8 cellular contexts compared by ENCODE assay signal in the genomic region with DNA sequence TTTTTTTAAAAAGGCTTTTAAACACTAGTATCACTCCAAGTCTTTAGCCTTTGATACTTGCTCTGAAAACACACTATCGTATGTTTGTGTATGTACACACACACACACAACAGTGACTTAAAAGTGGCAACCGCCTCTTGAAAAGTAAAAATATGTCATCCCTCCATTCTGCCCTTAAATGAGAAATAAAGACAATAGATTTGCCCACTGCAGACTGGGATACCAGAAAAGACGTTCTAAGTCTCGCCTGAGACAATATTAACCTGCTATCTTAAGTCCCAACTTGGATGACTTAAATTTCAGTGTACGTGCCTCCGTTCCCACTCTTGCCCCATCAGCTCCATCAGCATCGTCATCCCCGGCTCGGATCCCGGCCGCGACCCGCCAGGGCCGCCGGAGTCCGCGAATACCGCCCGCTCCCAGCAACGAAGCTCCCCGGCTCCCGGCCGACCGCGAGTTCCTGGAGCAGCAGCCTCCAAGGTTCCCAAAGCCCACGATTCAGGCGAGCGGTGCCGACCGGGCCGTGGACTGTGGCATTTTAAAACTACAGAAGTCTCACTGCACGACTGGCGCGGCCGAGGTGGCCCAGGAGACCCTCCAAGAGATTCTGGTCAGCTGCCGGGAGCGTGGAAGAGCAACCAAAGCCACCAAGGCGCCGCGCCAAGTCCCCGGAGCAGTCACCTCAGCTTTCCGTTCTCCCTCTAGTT. TPM values are rescaled to one million over a fixed set of nuclear protein-coding genes. Genes with fewer than 3 reads are reported as not detected.
DNase-seq lines count a peak whose midpoint lies in the region; ATAC-seq, FAIRE-seq and TF ChIP-seq lines count a peak whose summit lies in the region.

No MANE protein-coding gene starts in this region.

- H3K36me3 ChIP-seq in HEK293 (ENCODE audit: control insufficient read depth in 2 of 2, insufficient read depth in 1 of 2, low read length in 2 of 2) (no peaks in the 10 kb centered on the region), bronchial epithelial cell (ENCODE audit: control insufficient read depth, insufficient read depth, low read length) (no peaks in the 10 kb centered on the region), kidney (ENCODE audit: control insufficient read depth in 1 of 2, insufficient read depth in 2 of 2, low read length in 2 of 2) (no peaks in the 10 kb centered on the region)

- H3K27me3 ChIP-seq in bronchial epithelial cell (ENCODE audit: control insufficient read depth, insufficient read depth, low read length): no peaks in the 10 kb centered on the region

- no peaks in the 10 kb centered on the region; the same call in 1 of the 2 replicates for H3K4me1 ChIP-seq in HEK293 (ENCODE audit: control insufficient read depth, insufficient read depth, low read length)
- H3K4me1 ChIP-seq in kidney (ENCODE audit: control insufficient read depth in 1 of 2, insufficient read depth in 1 of 2, low read depth in 1 of 2, low read length in 2 of 2): peaks cover 0 to 21% of the 10 kb centered on the region in 2 donors

- CTCF ChIA-PET in HEK293 (lab: Yijun Ruan, JAX): interaction anchor here (0.6 to 5.9 kb wide), 12 partner anchors 9 to 443 kb away, joined by 3 to 47 read pairs (median 3); no protein-coding TSS in a partner anchor

- POLR2A ChIA-PET in HEK293 (lab: Yijun Ruan, JAX): interaction anchor here (0.7 to 3.7 kb wide), 8 partner anchors 72 to 556 kb away, joined by 3 to 20 read pairs (median 3); partner anchors contain the start of gene SCAF11

- intact Hi-C loops in kidney (cut with DNase I): no loop called here

- H3K4me3 ChIP-seq in AG10803 (ENCODE audit: low read length) (peak overlapping the region; percentile 75), HEK293 (ENCODE audit: low read depth, low read length) (peak overlapping the region; percentile 82), bronchial epithelial cell (ENCODE audit: low read depth, low read length) (peak overlapping the region; percentile 92), kidney (ENCODE audit: low read length in 2 of 2) (peak overlapping the region; percentile 90 to 98)

- ATAC-seq in HG03045 (IDR thresholded peaks at IDR 0.05; ENCODE audit: unreplicated experiment): no peak

- TF ChIP-seq CTCF in AG10803 (conservative IDR thresholded peaks at IDR 0.05; ENCODE audit: low read length) (no peak), HEK293 (tag by site-specific recombination; IDR thresholded peaks at IDR 0.05) (no peak), bronchial epithelial cell (IDR thresholded peaks at IDR 0.05; ENCODE audit: insufficient read depth, low read length, severe bottlenecking) (no peak), kidney (IDR thresholded peaks at IDR 0.05; ENCODE audit: borderline replicate concordance, extremely low read depth, insufficient read depth) (no peak)

- DNase-seq in AG10803 (ENCODE audit: low read depth): peak; percentile 51
- DNase-seq in T follicular helper cell (ENCODE audit: low read depth): peak; percentile 10
- DNase-seq in bronchial epithelial cell (ENCODE audit: low read depth): peak; percentile 28
- peak; percentile 91 for DNase-seq in kidney
- peak in 2 of 3 donors; percentile 14 to 31 for DNase-seq in stimulated activated CD4-positive, alpha-beta T cell treated with anti-CD3 and anti-CD28 coated beads, Interleukin-12 subunit alpha, Interleukin-12 subunit beta, amount 100 ng/mL, for 48 hours (ENCODE audit: low read depth in 2 of 3, low spot score in 1 of 3)
- DNase-seq in cerebellar nuclear complex (lab: John Stamatoyannopoulos, UW): no peak

- peak overlapping the region; percentile 92 to 100 for H3K9ac ChIP-seq in kidney (ENCODE audit: low read length in 2 of 2)

- FAIRE-seq in bronchial epithelial cell (lab: Jason Lieb, UNC) (no peak), kidney (lab: Jason Lieb, UNC) (no peak)

- H3K27ac ChIP-seq in HEK293 (ENCODE audit: extremely low read depth, low read depth, low read length) (peak overlapping the region; percentile 98), kidney (ENCODE audit: low read depth in 2 of 2, low read length in 2 of 2) (peak overlapping the region; percentile 96 to 97)

- H3K9me3 ChIP-seq in HEK293 (ENCODE audit: control insufficient read depth, insufficient read depth, low read depth, low read length) (no peaks in the 10 kb centered on the region), kidney (ENCODE audit: control insufficient read depth in 1 of 2, low read length in 2 of 2) (no peaks in the 10 kb centered on the region)

TF ChIP-seq in HEK293, 187 proteins besides CTCF, POLR2A, EP300 and RAD21:
- TF ChIP-seq ZNF335 (tag by site-specific recombination; conservative IDR thresholded peaks at IDR 0.05) (peak; percentile 80), REPIN1 (tag by site-specific recombination; IDR thresholded peaks at IDR 0.05; ENCODE audit: low read depth) (no peak), ZNF366 (tag by site-specific recombination; conservative IDR thresholded peaks at IDR 0.05) (peak; percentile 90), ZNF426 (tag by site-specific recombination; IDR thresholded peaks at IDR 0.05) (no peak), ZNF513 (tag by site-specific recombination; IDR thresholded peaks at IDR 0.05) (0 out of 2 replicates have a peak, but pooled peaks have one; percentile 19), ZBTB7A (tag by site-specific recombination; IDR thresholded peaks at IDR 0.05; ENCODE audit: low read depth) (0 out of 2 replicates have a peak, but pooled peaks have one; percentile 46)
- TF ChIP-seq, protein P1, sequence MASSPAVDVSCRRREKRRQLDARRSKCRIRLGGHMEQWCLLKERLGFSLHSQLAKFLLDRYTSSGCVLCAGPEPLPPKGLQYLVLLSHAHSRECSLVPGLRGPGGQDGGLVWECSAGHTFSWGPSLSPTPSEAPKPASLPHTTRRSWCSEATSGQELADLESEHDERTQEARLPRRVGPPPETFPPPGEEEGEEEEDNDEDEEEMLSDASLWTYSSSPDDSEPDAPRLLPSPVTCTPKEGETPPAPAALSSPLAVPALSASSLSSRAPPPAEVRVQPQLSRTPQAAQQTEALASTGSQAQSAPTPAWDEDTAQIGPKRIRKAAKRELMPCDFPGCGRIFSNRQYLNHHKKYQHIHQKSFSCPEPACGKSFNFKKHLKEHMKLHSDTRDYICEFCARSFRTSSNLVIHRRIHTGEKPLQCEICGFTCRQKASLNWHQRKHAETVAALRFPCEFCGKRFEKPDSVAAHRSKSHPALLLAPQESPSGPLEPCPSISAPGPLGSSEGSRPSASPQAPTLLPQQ (tag by site-specific recombination; IDR thresholded peaks at IDR 0.05): peak; percentile 44

RNA-seq across cellular contexts. Expression of gene ARID2, which starts 2.8 kb away (rescaled TPM):
- total RNA-seq in bronchial epithelial cell (14.2 TPM in 2 replicates), kidney (35.7 TPM)
- polyA plus RNA-seq in kidney (ENCODE audit: insufficient read depth, low read depth, low replicate concordance): 4.4 TPM

Comparison
In these comparisons a context has a peak if more than half of its experiments do, and no peak if none do; other contexts are left out.
1. DNase-seq: peak in AG10803 (single experiment), T follicular helper cell (single experiment), bronchial epithelial cell (single experiment), kidney (single experiment) and stimulated activated CD4-positive, alpha-beta T cell treated with anti-CD3 and anti-CD28 coated beads, Interleukin-12 subunit alpha, Interleukin-12 subunit beta, amount 100 ng/mL, for 48 hours (2 of 3); none in cerebellar nuclear complex (0 of 2).
2. Peak in every context shown above with its lines, with median percentiles within 50 percentile points of each other: H3K4me3 ChIP-seq.